15 cellular contexts compared by ENCODE assay signal in genomic region chr2:52264488-52264887, GRCh38.
DNase-seq lines count a peak whose midpoint lies in the region; ATAC-seq, FAIRE-seq and TF ChIP-seq lines count a peak whose summit lies in the region.
"Had no signal": no experiment of that assay in that cellular context is flagged by ENCODE, and none has a peak within 500 bp of the region (broad histone marks: within the 10 kb centered on the region; RNA-seq: fewer than 3 reads in every experiment).

No MANE protein-coding gene starts in this region.

- no peak overlapping the region for H3K4ac ChIP-seq in H1 (replicated peaks; ENCODE audit: insufficient read length, low read depth, low read length)

- no peak overlapping the region for H3K18ac ChIP-seq in H1 (ENCODE audit: extremely low read depth, low read length)

- no peak overlapping the region for H2BK5ac ChIP-seq in H1 (ENCODE audit: low read depth, low read length)

- H2BK12ac ChIP-seq in H1 (ENCODE audit: low read depth, low read length) = no peak overlapping the region; the same call in 1 of the 2 replicates

- 0 out of 7 replicates have a peak, but pooled peaks cover 0 to 3% (median 0%) of the 10 kb centered on the region in 4 experiments for H3K4me1 ChIP-seq in H1 (replicated peaks in 1 of 4; ENCODE audit: control insufficient read depth in 3 of 4, insufficient read depth in 4 of 4, low read length in 3 of 4)
- no peaks in the 10 kb centered on the region for H3K4me1 ChIP-seq in body of pancreas

- TF ChIP-seq POLR2A in H1 (IDR thresholded peaks at IDR 0.05; ENCODE audit: control extremely low read depth in 1 of 2, low read depth in 2 of 2, low read length in 2 of 2) (no peak), body of pancreas (IDR thresholded peaks at IDR 0.05) (no peak)

- POLR2A ChIA-PET in H1 (lab: Charles Lee; ENCODE audit: partially characterized antibody) (no interaction called here), T-cell (lab: Charles Lee) (no interaction called here)

- peak in 1 of 2 experiments; percentile 8; a peak in 2 of 4 replicates for TF ChIP-seq RAD21 in H1 (IDR thresholded peaks at IDR 0.05 in 1 of 2, conservative IDR thresholded peaks at IDR 0.05 in 1 of 2; ENCODE audit: low read depth in 2 of 2, low read length in 2 of 2)

- H2BK15ac ChIP-seq in H1 (ENCODE audit: low read length) = no peak overlapping the region

- CTCF ChIA-PET in H1 (lab: Charles Lee; ENCODE audit: partially characterized antibody) (interaction anchor here (0.5 to 1.2 kb wide), 4 partner anchors 47 to 713 kb away, joined by 3 to 4 read pairs (median 3); no protein-coding TSS in a partner anchor), T-cell (lab: Charles Lee) (no interaction called here)

- H3K36me3 ChIP-seq in H1 (ENCODE audit: control insufficient read depth in 2 of 4, insufficient read depth in 4 of 4, low read length in 3 of 4) (no peaks in the 10 kb centered on the region), body of pancreas (replicated peaks in 1 of 2; ENCODE audit: insufficient read depth in 1 of 2, low read depth in 2 of 2) (no peaks in the 10 kb centered on the region)

- no peak overlapping the region for H3K27ac Mint-ChIP-seq in T-cell
- H3K27ac Mint-ChIP-seq: T-helper 2 cell treated with Interferon-gamma antibody and Interleukin-4, amounts not matched to agents 5 μg/mL and 100 μg/mL, for 36 hours had no signal

- H3K4me2 ChIP-seq in H1 (ENCODE audit: insufficient read depth in 1 of 2, low read depth in 2 of 2, low read length in 2 of 2) = no peak overlapping the region

- H3K56ac ChIP-seq in H1 (replicated peaks; ENCODE audit: insufficient read length, low read depth, low read length) = no peak overlapping the region

- H3K9me3 ChIP-seq in H1 (ENCODE audit: insufficient read depth in 2 of 2, low read depth in 1 of 2, low read length in 1 of 2) = no peaks in the 10 kb centered on the region
- H3K9me3 ChIP-seq in body of pancreas = no peaks in the 10 kb centered on the region

- no peak overlapping the region for H2AK5ac ChIP-seq in H1 (ENCODE audit: low read depth, low read length)

- WGBS in H1 (ENCODE audit: extremely low coverage in 1 of 2, insufficient coverage in 1 of 2, insufficient read length in 1 of 2, insufficient replicate concordance in 2 of 2, low coverage in 1 of 2, low lambda C conversion rate in 2 of 2, missing lambda C conversion rate in 1 of 2), 2 experiments = 60% methylated on average over 3 of the region's 3 CpGs; no CpG with 5 or more reads in 1 of the 2 experiments
- 59 to 70% methylated on average over 3 of the region's 3 CpGs for WGBS in body of pancreas, 2 donors

- H3K4me1 Mint-ChIP-seq in T-cell = no peaks in the 10 kb centered on the region

- H3K79me2 ChIP-seq in H1 (ENCODE audit: control insufficient read depth in 1 of 2, insufficient read depth in 2 of 2, low read length in 2 of 2) = no peaks in the 10 kb centered on the region

- no peaks in the 10 kb centered on the region for H3K79me1 ChIP-seq in H1 (ENCODE audit: low read depth, low read length)

- FAIRE-seq in H1 (lab: Jason Lieb, UNC) = peak; percentile 81
- FAIRE-seq: astrocyte, colon had no signal

- no peak overlapping the region for H3K9ac ChIP-seq in H1 (replicated peaks in 1 of 4; ENCODE audit: extremely low read depth in 1 of 4, low read depth in 3 of 4, low read length in 3 of 4)

- no peaks in the 10 kb centered on the region for H3K23me2 ChIP-seq in H1 (ENCODE audit: low read depth, low read length)

- no peak overlapping the region for H4K5ac ChIP-seq in H1 (ENCODE audit: insufficient read length, low read depth, low read length)

- intact Hi-C loops in body of pancreas (cut with DNase I) = no loop called here

- H3K4me3 ChIP-seq in H1 (ENCODE audit: extremely low read depth in 1 of 4, insufficient read depth in 2 of 4, low read depth in 3 of 4, low read length in 4 of 4) (no peak overlapping the region), body of pancreas (no peak overlapping the region)

- no peak overlapping the region for H2BK20ac ChIP-seq in H1 (ENCODE audit: low read length)

- peak in 1 of 3 experiments; percentile 7; a peak in 1 of 4 replicates for TF ChIP-seq CTCF in H1 (IDR thresholded peaks at IDR 0.05; ENCODE audit: control extremely low read depth in 1 of 3, insufficient read depth in 1 of 3, low read depth in 1 of 3, low read length in 3 of 3)
- TF ChIP-seq CTCF in body of pancreas (IDR thresholded peaks at IDR 0.05) = no peak

- no peak overlapping the region for H4K91ac ChIP-seq in H1 (replicated peaks; ENCODE audit: insufficient read length, low read length)

- H2BK120ac ChIP-seq in H1 (replicated peaks; ENCODE audit: low read depth, low read length) = no peak overlapping the region

- H3K27me3 ChIP-seq in H1 (replicated peaks in 1 of 4; ENCODE audit: control insufficient read depth in 3 of 4, extremely low read depth in 1 of 4, insufficient read depth in 3 of 4, low read length in 3 of 4) = no peaks in the 10 kb centered on the region
- H3K27me3 ChIP-seq in body of pancreas = no peaks in the 10 kb centered on the region

- H4K8ac ChIP-seq in H1 (ENCODE audit: extremely low read depth, insufficient read depth, low read length) = no peak overlapping the region

- H3K4me3 Mint-ChIP-seq in T-cell = no peak overlapping the region
- H3K4me3 Mint-ChIP-seq: T-helper 2 cell treated with Interferon-gamma antibody and Interleukin-4, amounts not matched to agents 5 μg/mL and 100 μg/mL, for 36 hours had no signal

- H3K23ac ChIP-seq in H1 (ENCODE audit: insufficient read length) = no peak overlapping the region

- no peak for TF ChIP-seq EP300 in H1 (IDR thresholded peaks at IDR 0.05; ENCODE audit: borderline replicate concordance in 1 of 2, low read depth in 2 of 2, low read length in 2 of 2)

- DNase-seq in DMS53 treated with DMSO at 0.1 percent for 48 hours (lab: John Stamatoyannopoulos, UW; ENCODE audit: unreplicated experiment) (peak; percentile 59), NCI-H1436 treated with DMSO at 0.1 percent for 48 hours (lab: John Stamatoyannopoulos, UW) (peak; percentile 65), NCI-H748 (lab: John Stamatoyannopoulos, UW; ENCODE audit: unreplicated experiment) (peak; percentile 93), H1 (ENCODE audit: low read depth in 1 of 2, low spot score in 2 of 2) (no peak), T-cell (no peak), body of pancreas (no peak), C1 segment of cervical spinal cord (lab: John Stamatoyannopoulos, UW) (no peak)
- DNase-seq in stimulated activated CD4-positive, alpha-beta T cell treated with anti-CD3 and anti-CD28 coated beads, Interleukin-15, amount 100 ng/mL, for 24 hours = no peak
- DNase-seq: HCEC 1CT; stimulated activated CD4-positive, alpha-beta T cell treated with anti-CD3 and anti-CD28 coated beads, Interleukin-4, amount 100 ng/mL, for 1 hour; stimulated activated CD8-positive, alpha-beta memory T cell treated with anti-CD3 and anti-CD28 coated beads, Interleukin-4, amount 100 ng/mL, for 48 hours had no signal

- no peaks in the 10 kb centered on the region for H4K20me1 ChIP-seq in H1 (replicated peaks in 1 of 2; ENCODE audit: control insufficient read depth in 1 of 2, insufficient read depth in 2 of 2, low read length in 2 of 2)

- H3K9me3 Mint-ChIP-seq in T-cell = peaks cover 5 to 10% (median 9%) of the 10 kb centered on the region in 3 donors

- H3K14ac ChIP-seq in H1 (ENCODE audit: insufficient read length) = no peak overlapping the region

- H2AFZ ChIP-seq in H1 (ENCODE audit: low read length) = no peak overlapping the region

- no peak for ATAC-seq in T-cell (replicated peaks in 1 of 4)
- ATAC-seq in body of pancreas = no peak
- ATAC-seq: left lobe of liver had no signal

- no peaks in the 10 kb centered on the region for H3K27me3 Mint-ChIP-seq in T-cell

- H3K36me3 Mint-ChIP-seq in T-cell = no peaks in the 10 kb centered on the region

- no peak overlapping the region; the same call in 1 of the 2 replicates for H3K27ac ChIP-seq in H1 (ENCODE audit: low read depth, low read length)
- H3K27ac ChIP-seq in body of pancreas = no peak overlapping the region

TF ChIP-seq in H1, 55 proteins besides CTCF, POLR2A, EP300 and RAD21 (continues in another document):
- TF ChIP-seq TBP (IDR thresholded peaks at IDR 0.05; ENCODE audit: low read depth, low read length) = no peak
- TF ChIP-seq BRCA1 (IDR thresholded peaks at IDR 0.05; ENCODE audit: low read depth, low read length) = no peak
- TF ChIP-seq SRF (IDR thresholded peaks at IDR 0.05; ENCODE audit: low read depth, low read length) = no peak
- no peak for TF ChIP-seq USF2 (IDR thresholded peaks at IDR 0.05; ENCODE audit: low read length)
- no peak for TF ChIP-seq MAX (IDR thresholded peaks at IDR 0.05)
- TF ChIP-seq RBBP5 (IDR thresholded peaks at IDR 0.05; ENCODE audit: borderline replicate concordance, low read depth, low read length) = no peak

Comparison
In these comparisons a context has a peak if more than half of its experiments do, and no peak if none do; other contexts are left out.
1. DNase-seq: peak in DMS53 treated with DMSO at 0.1 percent for 48 hours (single experiment), NCI-H1436 treated with DMSO at 0.1 percent for 48 hours (single experiment) and NCI-H748 (single experiment); none in H1 (0 of 2), T-cell (0 of 34), body of pancreas (0 of 4), C1 segment of cervical spinal cord (0 of 14) and stimulated activated CD4-positive, alpha-beta T cell treated with anti-CD3 and anti-CD28 coated beads, Interleukin-15, amount 100 ng/mL, for 24 hours (single experiment).